15 cellular contexts compared by ENCODE assay signal in the genomic region with DNA sequence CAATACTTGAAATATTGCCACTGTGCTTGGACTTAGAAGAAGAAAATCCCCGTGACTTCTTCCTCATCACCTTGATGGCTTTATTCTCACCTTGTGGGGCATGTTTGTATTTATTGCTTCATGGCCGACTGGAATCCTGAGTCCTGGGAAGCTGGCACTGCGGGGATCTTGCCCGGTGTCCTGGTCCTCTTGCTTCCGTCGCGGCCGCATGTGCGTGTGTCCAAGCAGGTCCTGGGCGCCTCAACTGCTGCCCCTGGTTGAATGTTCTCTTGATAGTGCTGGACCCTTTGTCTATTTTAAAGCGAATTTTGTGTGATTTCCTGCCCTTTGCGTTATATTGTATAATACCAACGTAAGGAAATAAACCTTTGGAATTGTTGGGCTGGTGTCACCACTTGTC. TPM values are rescaled to one million over a fixed set of nuclear protein-coding genes. Genes with fewer than 3 reads are reported as not detected.
DNase-seq lines count a peak whose midpoint lies in the region; ATAC-seq and TF ChIP-seq lines count a peak whose summit lies in the region.
"Had no signal": no experiment of that assay in that cellular context is flagged by ENCODE, and none has a peak within 500 bp of the region (broad histone marks: within the 10 kb centered on the region; RNA-seq: fewer than 3 reads in every experiment).

No MANE protein-coding gene starts in this region.

- H3K27ac Mint-ChIP-seq in glutamatergic neuron (ENCODE audit: unreplicated experiment) = peak overlapping the region; percentile 33
- peak overlapping the region; percentile 78 for H3K27ac Mint-ChIP-seq in type B pancreatic cell
- H3K27ac Mint-ChIP-seq: CD4-positive, alpha-beta T cell had no signal

- no peak for ATAC-seq in Right ventricle myocardium superior (ENCODE audit: poor library complexity)

- H3K27me3 Mint-ChIP-seq in glutamatergic neuron (ENCODE audit: unreplicated experiment) = peaks cover 13% of the 10 kb centered on the region
- H3K27me3 Mint-ChIP-seq in type B pancreatic cell = no peaks in the 10 kb centered on the region
- H3K27me3 Mint-ChIP-seq: CD4-positive, alpha-beta T cell had no signal

- H3K36me3 ChIP-seq in left ventricle myocardium inferior (peaks cover 42% of the 10 kb centered on the region), MM.1S (replicated peaks; ENCODE audit: insufficient read depth, low read length) (no peaks in the 10 kb centered on the region)

- H2AFZ ChIP-seq in MM.1S (ENCODE audit: low read length) = no peak overlapping the region

- H3K36me3 Mint-ChIP-seq in glutamatergic neuron (ENCODE audit: unreplicated experiment) (no peaks in the 10 kb centered on the region), type B pancreatic cell (peaks cover 5% of the 10 kb centered on the region)

- intact Hi-C loops in left ventricle myocardium inferior (cut with micrococcal nuclease) (no loop called here), Right ventricle myocardium superior (cut with DNase I) (no loop called here)

- H3K4me3 Mint-ChIP-seq in glutamatergic neuron (ENCODE audit: unreplicated experiment) (peak overlapping the region; percentile 15), type B pancreatic cell (no peak overlapping the region)
- H3K4me3 Mint-ChIP-seq: CD4-positive, alpha-beta T cell; H9 had no signal

- H3K9me3 ChIP-seq in left ventricle myocardium inferior (replicated peaks) = no peaks in the 10 kb centered on the region
- no peaks in the 10 kb centered on the region for H3K9me3 ChIP-seq in MM.1S (replicated peaks; ENCODE audit: insufficient read depth, low read length)
- H3K9me3 ChIP-seq: SJSA1 had no signal

- H3K4me1 ChIP-seq in left ventricle myocardium inferior (peaks cover 54% of the 10 kb centered on the region), MM.1S (ENCODE audit: low read length) (peaks cover 5% of the 10 kb centered on the region)
- H3K4me1 ChIP-seq: SJSA1 had no signal

- H4K20me1 ChIP-seq in MM.1S (ENCODE audit: insufficient read depth, low read length) = no peaks in the 10 kb centered on the region

- H3K79me2 ChIP-seq in MM.1S (ENCODE audit: low read length) = no peaks in the 10 kb centered on the region

- DNase-seq in left ventricle myocardium inferior = no peak
- no peak for DNase-seq in Right ventricle myocardium superior
- DNase-seq in MM.1S = no peak
- DNase-seq in glutamatergic neuron = no peak
- no peak for DNase-seq in type B pancreatic cell (ENCODE audit: extremely low spot score, unreplicated experiment)
- DNase-seq in GM19238 (ENCODE audit: insufficient read length, low spot score) = no peak
- DNase-seq in NCI-H1694 (lab: John Stamatoyannopoulos, UW) = no peak
- DNase-seq in Ammon's horn (ENCODE audit: low spot score) = no peak
- DNase-seq: Calu3; CD4-positive, alpha-beta T cell; DMS79; H9; NCI-H1930; NCI-H510A treated with DMSO at 0.1 percent for 48 hours had no signal

- no peak overlapping the region; the same call in 1 of the 2 replicates for H3K9ac ChIP-seq in MM.1S (ENCODE audit: low read length)

- no peak for TF ChIP-seq CTCF in left ventricle myocardium inferior (IDR thresholded peaks at IDR 0.05; ENCODE audit: borderline replicate concordance)
- no peak for TF ChIP-seq CTCF in MM.1S (IDR thresholded peaks at IDR 0.05; ENCODE audit: low read length)
- no peak for TF ChIP-seq CTCF in glutamatergic neuron (IDR thresholded peaks at IDR 0.05; ENCODE audit: partially characterized antibody, unreplicated experiment)
- no peak for TF ChIP-seq CTCF in type B pancreatic cell (conservative IDR thresholded peaks at IDR 0.05)

- H3K9me2 ChIP-seq in MM.1S (replicated peaks; ENCODE audit: insufficient read depth, low read length) = no peaks in the 10 kb centered on the region

- H3K4me2 ChIP-seq in MM.1S (ENCODE audit: low read depth, low read length) = no peak overlapping the region

- H3K27me3 ChIP-seq in left ventricle myocardium inferior (ENCODE audit: low read depth) = no peaks in the 10 kb centered on the region
- H3K27me3 ChIP-seq in MM.1S (replicated peaks; ENCODE audit: insufficient read depth, low read length) = no peaks in the 10 kb centered on the region
- H3K27me3 ChIP-seq: SJSA1 had no signal

- peaks cover 3% of the 10 kb centered on the region for H3K9me3 Mint-ChIP-seq in glutamatergic neuron (ENCODE audit: unreplicated experiment)
- H3K9me3 Mint-ChIP-seq in type B pancreatic cell = no peaks in the 10 kb centered on the region
- H3K9me3 Mint-ChIP-seq: CD4-positive, alpha-beta T cell had no signal

- peaks cover 8% of the 10 kb centered on the region for H3K4me1 Mint-ChIP-seq in glutamatergic neuron (ENCODE audit: low read depth, unreplicated experiment)
- H3K4me1 Mint-ChIP-seq in type B pancreatic cell (ENCODE audit: unreplicated experiment) = no peaks in the 10 kb centered on the region

- H3K4me3 ChIP-seq in left ventricle myocardium inferior (no peak overlapping the region), MM.1S (ENCODE audit: low read length) (no peak overlapping the region)
- H3K4me3 ChIP-seq: SJSA1 had no signal

- H3F3A ChIP-seq in MM.1S (ENCODE audit: insufficient read depth, low read length) = 0 out of 2 replicates have a peak, but pooled peaks cover 6% of the 10 kb centered on the region

- peak overlapping the region; percentile 87 for H3K27ac ChIP-seq in left ventricle myocardium inferior (replicated peaks)
- peak overlapping the region; percentile 22; the same call in 1 of the 2 replicates for H3K27ac ChIP-seq in MM.1S (ENCODE audit: low read length)
- H3K27ac ChIP-seq: SJSA1 had no signal

RNA-seq across cellular contexts. Expression of a gene that starts 6.3 kb away (rescaled TPM):
- total RNA-seq in left ventricle myocardium inferior (7.7 TPM), Right ventricle myocardium superior (5.8 TPM), glutamatergic neuron (ENCODE audit: unreplicated experiment) (28.1 TPM), type B pancreatic cell (ENCODE audit: low replicate concordance) (32.2 and 38.1 TPM in 2 replicates)

RNA-seq across cellular contexts. Expression of a gene that starts 27.0 kb away (rescaled TPM):
- total RNA-seq in left ventricle myocardium inferior (15.3 TPM), Right ventricle myocardium superior (12.3 TPM), glutamatergic neuron (ENCODE audit: unreplicated experiment) (85.8 TPM), type B pancreatic cell (ENCODE audit: low replicate concordance) (41.4 and 55.2 TPM in 2 replicates)

RNA-seq across cellular contexts. Expression of a gene that starts 28.4 kb away (rescaled TPM):
- 57.4 TPM for total RNA-seq in left ventricle myocardium inferior
- total RNA-seq in Right ventricle myocardium superior = 49.8 TPM
- total RNA-seq in glutamatergic neuron (ENCODE audit: unreplicated experiment) = 168 TPM
- 80.0 and 99.3 TPM in 2 replicates for total RNA-seq in type B pancreatic cell (ENCODE audit: low replicate concordance)
